In the genomic region with DNA sequence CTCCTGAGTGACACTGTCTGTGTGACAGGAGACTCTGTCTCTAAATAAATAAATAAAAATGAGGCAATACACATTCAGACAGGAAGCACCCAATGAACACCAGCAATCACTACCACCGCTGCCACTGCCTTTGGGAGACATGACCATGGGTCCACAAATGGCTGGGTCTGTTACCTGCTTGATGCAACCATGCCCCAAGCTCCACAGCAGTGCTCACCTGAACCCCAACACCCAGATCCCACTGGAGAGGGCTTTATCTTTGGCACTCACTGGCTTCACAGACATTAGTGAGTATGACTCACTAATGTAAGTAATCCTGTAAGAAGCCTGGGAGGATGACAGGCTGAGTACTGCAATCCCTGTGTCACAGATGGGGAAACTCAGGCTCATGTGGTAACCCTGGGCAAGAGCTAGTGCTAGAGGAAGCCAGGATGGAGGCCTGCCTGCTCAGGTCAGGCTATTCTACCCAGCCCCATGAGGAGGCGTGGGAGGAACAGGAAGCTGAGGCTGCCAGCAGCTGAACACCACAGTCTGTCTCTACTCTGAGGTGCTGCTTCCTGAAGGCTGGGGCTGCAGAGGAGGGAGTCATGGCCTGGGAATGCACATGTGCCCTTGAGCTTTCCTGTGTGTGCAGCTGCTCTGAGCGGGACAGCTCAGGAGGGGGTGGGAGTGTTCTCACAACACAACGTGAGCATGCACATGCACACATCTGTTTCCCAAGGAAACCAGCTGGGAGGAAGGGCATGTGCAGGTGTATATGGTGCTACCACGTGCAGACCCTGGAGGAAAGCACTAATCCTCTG, we compare ENCODE assay signal across 8 cellular contexts. TPM values are rescaled to one million over a fixed set of nuclear protein-coding genes. Genes with fewer than 3 reads are reported as not detected.
A peak's percentile ranks its signal among the peaks of the same experiment; 100 is the strongest.
DNase-seq lines count a peak whose midpoint lies in the region; ATAC-seq and TF ChIP-seq lines count a peak whose summit lies in the region.

No MANE protein-coding gene starts in this region.

- peaks cover 0 to under 1% (median 0%) of the 10 kb centered on the region in 3 experiments for H3K36me3 ChIP-seq in naive thymus-derived CD4-positive, alpha-beta T cell (ENCODE audit: control insufficient read depth in 2 of 3, insufficient read depth in 3 of 3, low read length in 3 of 3)

- H3K4me1 Mint-ChIP-seq in naive thymus-derived CD4-positive, alpha-beta T cell: peaks cover 42 to 76% (median 66%) of the 10 kb centered on the region in 7 donors

- H3K4me3 ChIP-seq in GM12875 (ENCODE audit: low read depth, low read length): no peak overlapping the region
- H3K4me3 ChIP-seq in epithelial cell of esophagus (ENCODE audit: low read length): no peak overlapping the region
- H3K4me3 ChIP-seq in naive thymus-derived CD4-positive, alpha-beta T cell (ENCODE audit: low read length): peak overlapping the region; percentile 9

- peak overlapping the region; percentile 53 to 78 (median 71) for H3K4me3 Mint-ChIP-seq in naive thymus-derived CD4-positive, alpha-beta T cell

- POLR2A ChIA-PET in naive thymus-derived CD4-positive, alpha-beta T cell (lab: Charles Lee): interaction anchor here (0.6 to 2.8 kb wide), 13 partner anchors 26 to 1537 kb away, joined by 3 to 25 read pairs (median 3); partner anchors contain the start of genes RNU11 and SLC9A1

- H3K27me3 ChIP-seq in naive thymus-derived CD4-positive, alpha-beta T cell (ENCODE audit: control insufficient read depth in 2 of 2, insufficient read depth in 2 of 2, low read length in 2 of 2): no peaks in the 10 kb centered on the region

- peaks cover 0 to 15% (median 0%) of the 10 kb centered on the region in 5 donors for H3K36me3 Mint-ChIP-seq in naive thymus-derived CD4-positive, alpha-beta T cell

- intact Hi-C loops in naive thymus-derived CD4-positive, alpha-beta T cell (cut with micrococcal nuclease): loop anchor here (1.0 to 2.0 kb wide), 7 partner anchors 25 to 172 kb away; partner anchors contain the start of genes SLC9A1 (in 2 of the 2) and WDTC1 (in 1 of the 2)

- H3K27ac ChIP-seq in naive thymus-derived CD4-positive, alpha-beta T cell (ENCODE audit: low read depth, low read length): peak overlapping the region; percentile 65

- H3K4me1 ChIP-seq in naive thymus-derived CD4-positive, alpha-beta T cell (ENCODE audit: control insufficient read depth in 2 of 2, insufficient read depth in 2 of 2, low read length in 2 of 2): peaks cover 17 to 44% of the 10 kb centered on the region in 2 donors

- H3K9me3 ChIP-seq in naive thymus-derived CD4-positive, alpha-beta T cell (ENCODE audit: control insufficient read depth in 2 of 3, low read length in 3 of 3): no peaks in the 10 kb centered on the region

- H3K27me3 Mint-ChIP-seq in naive thymus-derived CD4-positive, alpha-beta T cell: no peaks in the 10 kb centered on the region

- TF ChIP-seq CTCF in GM12875 (IDR thresholded peaks at IDR 0.05; ENCODE audit: borderline replicate concordance, insufficient read depth, low read depth, low read length) (peak; percentile 46; the same call in 1 of the 2 replicates), epithelial cell of esophagus (IDR thresholded peaks at IDR 0.05; ENCODE audit: insufficient read depth, low read depth, low read length, missing control alignments) (peak; percentile 68)

- ATAC-seq in HG02763 (IDR thresholded peaks at IDR 0.05; ENCODE audit: unreplicated experiment): peak; percentile 86
- peak; percentile 95 for ATAC-seq in naive thymus-derived CD4-positive, alpha-beta T cell

- H3K9me3 Mint-ChIP-seq in naive thymus-derived CD4-positive, alpha-beta T cell: no peaks in the 10 kb centered on the region

- H3K27ac Mint-ChIP-seq in naive thymus-derived CD4-positive, alpha-beta T cell: peak overlapping the region; percentile 77 to 97 (median 87)

- DNase-seq in NOMO-1 treated with DMSO at 0.1 percent for 48 hours (lab: John Stamatoyannopoulos, UW; ENCODE audit: unreplicated experiment) (peak; percentile 96), epithelial cell of esophagus (ENCODE audit: low read depth) (peak; percentile 100), OCI-M2 (lab: John Stamatoyannopoulos, UW; ENCODE audit: unreplicated experiment) (no peak)
- DNase-seq in activated CD8-positive, alpha-beta memory T cell treated with anti-CD3 and anti-CD28 coated beads, Interleukin-2, amount 50 U/mL, for 4 hours: peak; percentile 59
- DNase-seq in naive thymus-derived CD4-positive, alpha-beta T cell: peak; percentile 47 to 78 (median 71)
- peak; percentile 27 to 74 (median 56) for DNase-seq in stimulated activated naive CD4-positive, alpha-beta T cell (lab: John Stamatoyannopoulos, UW)

- CTCF ChIA-PET in naive thymus-derived CD4-positive, alpha-beta T cell (lab: Charles Lee): interaction anchor here (0.5 to 4.9 kb wide), 29 partner anchors 8 to 285 kb away, joined by 3 to 35 read pairs (median 5); partner anchors contain the start of gene SLC9A1

RNA-seq across cellular contexts. Expression of gene SLC9A1, which starts 43.0 kb away (rescaled TPM):
- 10 to 100 TPM; 13.2 to 25.7 (median 21.1) TPM for total RNA-seq in naive thymus-derived CD4-positive, alpha-beta T cell
- polyA plus RNA-seq in naive thymus-derived CD4-positive, alpha-beta T cell: 10 to 100 TPM in 1 of 2 donors, 1 to 10 TPM in 1; 7.1 to 18.2 TPM
